In genomic region chr1:30744060-30744756, GRCh38 we compare ENCODE assay signal across 8 cellular contexts. TPM values are rescaled to one million over a fixed set of nuclear protein-coding genes. Genes with fewer than 3 reads are reported as not detected.
DNase-seq lines count a peak whose midpoint lies in the region; ATAC-seq, FAIRE-seq and TF ChIP-seq lines count a peak whose summit lies in the region.

No MANE protein-coding gene starts in this region.

- H3K27ac ChIP-seq in H1 (ENCODE audit: low read depth, low read length), result no peak overlapping the region

- no peaks in the 10 kb centered on the region for H3F3A ChIP-seq in Loucy (ENCODE audit: low read depth)

- H3K79me1 ChIP-seq in H1 (ENCODE audit: low read depth, low read length), result no peaks in the 10 kb centered on the region

- H2BK15ac ChIP-seq in H1 (ENCODE audit: low read length), result no peak overlapping the region

- no peak overlapping the region for H2BK5ac ChIP-seq in H1 (ENCODE audit: low read depth, low read length)

- H3K14ac ChIP-seq in H1 (ENCODE audit: insufficient read length), result no peak overlapping the region

- peak; percentile 29 for ATAC-seq in GM19324 (IDR thresholded peaks at IDR 0.05; ENCODE audit: low FRiP score, unreplicated experiment)

- H3K23me2 ChIP-seq in H1 (ENCODE audit: low read depth, low read length), result no peaks in the 10 kb centered on the region; the same call in 1 of the 2 replicates

- no peak overlapping the region for H4K5ac ChIP-seq in H1 (ENCODE audit: insufficient read length, low read depth, low read length)

- no peak for TF ChIP-seq POLR2A in H1 (IDR thresholded peaks at IDR 0.05; ENCODE audit: control extremely low read depth in 1 of 2, low read depth in 2 of 2, low read length in 2 of 2)

- H3K4me1 ChIP-seq in Loucy (ENCODE audit: insufficient read depth, low read length, poor library complexity, severe bottlenecking) (peaks cover 60% of the 10 kb centered on the region), H1 (replicated peaks in 1 of 4; ENCODE audit: control insufficient read depth in 3 of 4, insufficient read depth in 4 of 4, low read length in 3 of 4) (peaks cover 0 to 15% (median 3%) of the 10 kb centered on the region in 4 experiments; a peak in 6 of 7 replicates)

- H3K27me3 ChIP-seq in Loucy (ENCODE audit: insufficient read depth, low read length, poor library complexity, severe bottlenecking), result no peaks in the 10 kb centered on the region
- no peaks in the 10 kb centered on the region; a peak in 1 of 7 replicates for H3K27me3 ChIP-seq in H1 (replicated peaks in 1 of 4; ENCODE audit: control insufficient read depth in 3 of 4, extremely low read depth in 1 of 4, insufficient read depth in 3 of 4, low read length in 3 of 4)

- H2AK5ac ChIP-seq in H1 (ENCODE audit: low read depth, low read length), result no peak overlapping the region

- H3K9me2 ChIP-seq in Loucy (replicated peaks; ENCODE audit: low read depth, low read length), result no peaks in the 10 kb centered on the region

- FAIRE-seq in H1 (lab: Jason Lieb, UNC) (no peak), frontal cortex (lab: Jason Lieb, UNC) (no peak)

- POLR2A ChIA-PET in H1 (lab: Charles Lee; ENCODE audit: partially characterized antibody), result interaction anchor here (1.0 to 1.2 kb wide), 2 partner anchors 11 to 18 kb away, joined by 3 read pairs; no protein-coding TSS in a partner anchor

- no peak overlapping the region for H4K91ac ChIP-seq in H1 (replicated peaks; ENCODE audit: insufficient read length, low read length)

- TF ChIP-seq CTCF in AG10803 (conservative IDR thresholded peaks at IDR 0.05; ENCODE audit: low read length), result no peak
- TF ChIP-seq CTCF in Loucy (conservative IDR thresholded peaks at IDR 0.05; ENCODE audit: low read length), result no peak
- no peak for TF ChIP-seq CTCF in H1 (IDR thresholded peaks at IDR 0.05; ENCODE audit: control extremely low read depth in 1 of 3, insufficient read depth in 1 of 3, low read depth in 1 of 3, low read length in 3 of 3)

- H3K36me3 ChIP-seq in Loucy (ENCODE audit: insufficient read depth, low read length), result peaks cover 48% of the 10 kb centered on the region; the same call in 1 of the 2 replicates
- no peaks in the 10 kb centered on the region for H3K36me3 ChIP-seq in H1 (ENCODE audit: control insufficient read depth in 2 of 4, insufficient read depth in 4 of 4, low read length in 3 of 4)

- no peak for TF ChIP-seq EP300 in H1 (IDR thresholded peaks at IDR 0.05; ENCODE audit: borderline replicate concordance in 1 of 2, low read depth in 2 of 2, low read length in 2 of 2)

- WGBS in H1 (ENCODE audit: extremely low coverage in 1 of 2, insufficient coverage in 1 of 2, insufficient read length in 1 of 2, insufficient replicate concordance in 2 of 2, low coverage in 1 of 2, low lambda C conversion rate in 2 of 2, missing lambda C conversion rate in 1 of 2), 2 experiments, result 79% methylated on average over 6 of the region's 7 CpGs; no CpG with 5 or more reads in 1 of the 2 experiments

- no peak overlapping the region for H2AFZ ChIP-seq in Loucy (ENCODE audit: low read length)
- H2AFZ ChIP-seq in H1 (ENCODE audit: low read length), result no peak overlapping the region

- H3K4me2 ChIP-seq in Loucy (ENCODE audit: low read depth, low read length, poor library complexity, severe bottlenecking), result peak overlapping the region; percentile 54
- no peak overlapping the region for H3K4me2 ChIP-seq in H1 (ENCODE audit: insufficient read depth in 1 of 2, low read depth in 2 of 2, low read length in 2 of 2)

- H3K9ac ChIP-seq in Loucy (ENCODE audit: low read depth, low read length, poor library complexity, severe bottlenecking) (peak overlapping the region; percentile 46), H1 (replicated peaks in 1 of 4; ENCODE audit: extremely low read depth in 1 of 4, low read depth in 3 of 4, low read length in 3 of 4) (no peak overlapping the region; a peak in 1 of 7 replicates)

- H3K4ac ChIP-seq in H1 (replicated peaks; ENCODE audit: insufficient read length, low read depth, low read length), result no peak overlapping the region

- peaks cover 84% of the 10 kb centered on the region for H4K20me1 ChIP-seq in Loucy (ENCODE audit: insufficient read depth, low read length, poor library complexity, severe bottlenecking)
- H4K20me1 ChIP-seq in H1 (replicated peaks in 1 of 2; ENCODE audit: control insufficient read depth in 1 of 2, insufficient read depth in 2 of 2, low read length in 2 of 2), result no peaks in the 10 kb centered on the region

- H3K79me2 ChIP-seq in Loucy (ENCODE audit: insufficient read depth, low read length) (peaks cover 84% of the 10 kb centered on the region), H1 (ENCODE audit: control insufficient read depth in 1 of 2, insufficient read depth in 2 of 2, low read length in 2 of 2) (no peaks in the 10 kb centered on the region)

- no peak overlapping the region for H2BK20ac ChIP-seq in H1 (ENCODE audit: low read length)

- no peak overlapping the region for H3K56ac ChIP-seq in H1 (replicated peaks; ENCODE audit: insufficient read length, low read depth, low read length)

- H3K18ac ChIP-seq in H1 (ENCODE audit: extremely low read depth, low read length), result no peak overlapping the region

- H3K23ac ChIP-seq in H1 (ENCODE audit: insufficient read length), result no peak overlapping the region

- DNase-seq in AG10803 (ENCODE audit: low read depth) (peak; percentile 41), H1 (ENCODE audit: low read depth in 1 of 2, low spot score in 2 of 2) (no peak), islet precursor cell (no peak), COR-L47 (lab: John Stamatoyannopoulos, UW) (no peak), T-helper 9 cell (no peak), frontal cortex (ENCODE audit: low spot score in 2 of 2) (no peak)

- 0 out of 2 replicates have a peak overlapping the region, but pooled peaks have one; percentile 0 for H2BK12ac ChIP-seq in H1 (ENCODE audit: low read depth, low read length)

- TF ChIP-seq RAD21 in H1 (IDR thresholded peaks at IDR 0.05 in 1 of 2, conservative IDR thresholded peaks at IDR 0.05 in 1 of 2; ENCODE audit: low read depth in 2 of 2, low read length in 2 of 2), result no peak

- H3K9me3 ChIP-seq in Loucy (ENCODE audit: insufficient read depth, low read depth, low read length) (no peaks in the 10 kb centered on the region), H1 (ENCODE audit: insufficient read depth in 2 of 2, low read depth in 1 of 2, low read length in 1 of 2) (no peaks in the 10 kb centered on the region)

- CTCF ChIA-PET in H1 (lab: Charles Lee; ENCODE audit: partially characterized antibody), result interaction anchor here (1.2 to 55.1 kb wide), 3 partner anchors 4 to 185 kb away, joined by 3 to 1640 read pairs (median 1640); partner anchors contain the start of genes LAPTM5 and MATN1

- H3K4me3 ChIP-seq in AG10803 (ENCODE audit: low read length), result no peak overlapping the region
- H3K4me3 ChIP-seq in Loucy (ENCODE audit: low read length, poor library complexity, severe bottlenecking), result peak overlapping the region; percentile 34
- H3K4me3 ChIP-seq in H1 (ENCODE audit: extremely low read depth in 1 of 4, insufficient read depth in 2 of 4, low read depth in 3 of 4, low read length in 4 of 4), result no peak overlapping the region

- H2BK120ac ChIP-seq in H1 (replicated peaks; ENCODE audit: low read depth, low read length), result no peak overlapping the region

- no peak overlapping the region for H4K8ac ChIP-seq in H1 (ENCODE audit: extremely low read depth, insufficient read depth, low read length)

TF ChIP-seq in H1, 55 proteins besides CTCF, POLR2A, EP300 and RAD21:
- TF ChIP-seq KDM1A (IDR thresholded peaks at IDR 0.05; ENCODE audit: borderline replicate concordance, low read length), result peak; percentile 75
- no peak for TF ChIP-seq BRCA1 (IDR thresholded peaks at IDR 0.05; ENCODE audit: low read depth, low read length)
- TF ChIP-seq GABPA (IDR thresholded peaks at IDR 0.05; ENCODE audit: borderline replicate concordance, insufficient read depth, low read length), result no peak

RNA-seq across cellular contexts. Expression of gene LAPTM5, which starts 13.4 kb away (rescaled TPM):
- total RNA-seq in H1 (2021; fragmentation: NEBNext Ultra II Directional; extraction: Animal tissue kit (Norgen Biotek cat#: 25700)), result 0.37 and 0.52 TPM in 2 replicates
- polyA plus RNA-seq in H1 (2011; rRNA removed), result 0.77 and 1.4 TPM in 2 replicates
- 0.83 TPM for polyA plus RNA-seq in H1 (2011; cell fraction: cytosol; rRNA removed)
- polyA plus RNA-seq in H1 (2011; cell fraction: nucleus; rRNA removed), result 0.46 TPM
- 0.39 to 0.60 TPM (median 0.52 TPM) in 3 of 4 replicates, not detected in the other for polyA plus RNA-seq in H1 (2012, experiment 1 of 2)
- polyA plus RNA-seq in H1 (2012, experiment 2 of 2), result 0.18 TPM
- polyA plus RNA-seq in H1 (2013, experiment 1 of 2), result 0.57 TPM
- polyA plus RNA-seq in H1 (2013, experiment 2 of 2), result 0.99 TPM
- 1.0 and 1.1 TPM in 2 replicates for polyA minus RNA-seq in H1 (2011; rRNA and poly(A)+ RNA removed)
- not detected for polyA minus RNA-seq in H1 (2011; cell fraction: cytosol; rRNA and poly(A)+ RNA removed)
- polyA minus RNA-seq in H1 (2011; cell fraction: nucleus; rRNA and poly(A)+ RNA removed), result 0.30 TPM
- total RNA-seq in frontal cortex, result 3.7 TPM

RNA-seq across cellular contexts. Expression of gene MATN1, which starts 20.8 kb away (rescaled TPM):
- total RNA-seq in H1 (2021; fragmentation: NEBNext Ultra II Directional; extraction: Animal tissue kit (Norgen Biotek cat#: 25700)), result 0.11 and 0.28 TPM in 2 replicates
- 0.11 and 0.12 TPM in 2 replicates for polyA plus RNA-seq in H1 (2011; rRNA removed)
- 0.23 TPM for polyA plus RNA-seq in H1 (2011; cell fraction: cytosol; rRNA removed)
- polyA plus RNA-seq in H1 (2011; cell fraction: nucleus; rRNA removed), result 0.19 TPM
- polyA plus RNA-seq in H1 (2012, experiment 1 of 2), result 0.11 to 0.32 TPM (median 0.16 TPM) in 4 replicates
- not detected for polyA plus RNA-seq in H1 (2012, experiment 2 of 2)
- 0.08 TPM for polyA plus RNA-seq in H1 (2013, experiment 1 of 2)
- polyA plus RNA-seq in H1 (2013, experiment 2 of 2), result 0.11 TPM
- polyA minus RNA-seq in H1 (2011; rRNA and poly(A)+ RNA removed), result 0.13 and 0.24 TPM in 2 replicates
- polyA minus RNA-seq in H1 (2011; cell fraction: cytosol; rRNA and poly(A)+ RNA removed), result not detected
- not detected for polyA minus RNA-seq in H1 (2011; cell fraction: nucleus; rRNA and poly(A)+ RNA removed)
- total RNA-seq in frontal cortex, result 0.41 TPM
